Comparison of ENCODE assay signal across 10 cellular contexts in the genomic region with DNA sequence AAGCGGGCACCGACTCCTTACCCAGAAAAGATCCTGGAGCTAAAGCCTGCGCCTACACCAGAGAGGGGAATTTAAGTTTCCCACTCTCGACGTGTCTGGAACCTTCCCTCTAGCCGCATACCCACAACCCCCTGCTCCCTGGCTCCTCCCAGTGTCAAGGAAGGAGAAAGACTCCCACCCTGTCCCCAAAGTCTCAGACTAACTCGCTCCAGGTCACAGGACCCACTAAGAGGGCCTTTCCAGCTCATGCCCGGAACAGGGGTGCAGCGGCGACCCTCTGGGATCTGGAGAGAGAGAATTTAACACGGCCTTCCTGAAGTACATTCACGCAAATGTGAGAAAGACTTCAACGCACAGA. TPM values are rescaled to one million over a fixed set of nuclear protein-coding genes. Genes with fewer than 3 reads are reported as not detected.
DNase-seq lines count a peak whose midpoint lies in the region; ATAC-seq and TF ChIP-seq lines count a peak whose summit lies in the region.
"Had no signal": no experiment of that assay in that cellular context is flagged by ENCODE, and none has a peak within 500 bp of the region (broad histone marks: within the 10 kb centered on the region; RNA-seq: fewer than 3 reads in every experiment).

No MANE protein-coding gene starts in this region.

- POLR2A ChIA-PET in activated CD8-positive, alpha-beta T cell treated with anti-CD3 and anti-CD28 coated beads for 36 hours (lab: Charles Lee) = no interaction called here

- H3K36me3 ChIP-seq in GM23248 (ENCODE audit: low read depth) (no peaks in the 10 kb centered on the region), iPS-18a (ENCODE audit: control insufficient read depth, low read depth, low read length) (no peaks in the 10 kb centered on the region), smooth muscle cell (ENCODE audit: low read depth) (no peaks in the 10 kb centered on the region)

- DNase-seq in GM23248 (no peak), smooth muscle cell (lab: John Stamatoyannopoulos, UW; ENCODE audit: unreplicated experiment) (no peak), NCI-H1417 treated with DMSO at 0.1 percent for 48 hours (lab: John Stamatoyannopoulos, UW) (no peak), NCI-H510A treated with DMSO at 0.1 percent for 48 hours (lab: John Stamatoyannopoulos, UW) (no peak), DMS53 treated with DMSO at 0.1 percent for 48 hours (lab: John Stamatoyannopoulos, UW; ENCODE audit: unreplicated experiment) (no peak)
- DNase-seq in activated CD8-positive, alpha-beta T cell treated with anti-CD3 and anti-CD28 coated beads for 36 hours = peak; percentile 25

- H3K27ac Mint-ChIP-seq in activated CD8-positive, alpha-beta T cell treated with anti-CD3 and anti-CD28 coated beads for 36 hours = no peak overlapping the region

- H3K9me3 Mint-ChIP-seq in activated CD8-positive, alpha-beta T cell treated with anti-CD3 and anti-CD28 coated beads for 36 hours = no peaks in the 10 kb centered on the region

- H3K4me1 ChIP-seq in GM23248 (ENCODE audit: insufficient read depth) (no peaks in the 10 kb centered on the region), iPS-18a (ENCODE audit: control insufficient read depth, low read depth, low read length) (peaks cover 43% of the 10 kb centered on the region), smooth muscle cell (ENCODE audit: low read depth) (peaks cover 48% of the 10 kb centered on the region)

- ATAC-seq in activated CD8-positive, alpha-beta T cell treated with anti-CD3 and anti-CD28 coated beads for 36 hours = peak; percentile 24
- no peak for ATAC-seq in HG02610 (IDR thresholded peaks at IDR 0.05; ENCODE audit: unreplicated experiment)

- peaks cover 1% of the 10 kb centered on the region for H3K36me3 Mint-ChIP-seq in activated CD8-positive, alpha-beta T cell treated with anti-CD3 and anti-CD28 coated beads for 36 hours (ENCODE audit: low read depth)

- no peaks in the 10 kb centered on the region for H3K9me2 ChIP-seq in GM23248 (ENCODE audit: insufficient read depth)

- in situ Hi-C loops in GM23248 (cut with MboI) = no loop called here

- 3 to 6% methylated on average over 13 of the region's 13 CpGs for WGBS in GM23248 (ENCODE audit: low coverage in 1 of 2, low lambda C conversion rate in 2 of 2, missing lambda C conversion rate in 2 of 2), 2 experiments
- 3% methylated on average over 13 of the region's 13 CpGs for WGBS in smooth muscle cell (ENCODE audit: low lambda C conversion rate)

- no peak for TF ChIP-seq CTCF in activated CD8-positive, alpha-beta T cell treated with anti-CD3 and anti-CD28 coated beads for 36 hours (IDR thresholded peaks at IDR 0.05)
- TF ChIP-seq CTCF in smooth muscle cell (IDR thresholded peaks at IDR 0.05; ENCODE audit: borderline replicate concordance, insufficient read depth, poor library complexity, severe bottlenecking) = no peak

- H3K27me3 Mint-ChIP-seq in activated CD8-positive, alpha-beta T cell treated with anti-CD3 and anti-CD28 coated beads for 36 hours = peaks cover 70% of the 10 kb centered on the region

- H3K27ac ChIP-seq in GM23248 = no peak overlapping the region
- H3K27ac ChIP-seq in iPS-18a (ENCODE audit: low read length) = no peak overlapping the region
- H3K27ac ChIP-seq in smooth muscle cell (ENCODE audit: low read depth) = no peak overlapping the region

- CTCF ChIA-PET in activated CD8-positive, alpha-beta T cell treated with anti-CD3 and anti-CD28 coated beads for 36 hours (lab: Charles Lee) = interaction anchor here (0.9 to 1.4 kb wide), 4 partner anchors 8 to 54 kb away, joined by 3 to 6 read pairs (median 3); a partner anchor contains a TSS

- H3K79me2 ChIP-seq in GM23248 (ENCODE audit: insufficient read depth) (no peaks in the 10 kb centered on the region), smooth muscle cell (ENCODE audit: low read depth) (no peaks in the 10 kb centered on the region)

- H3K9ac ChIP-seq in GM23248 = no peak overlapping the region
- H3K9ac ChIP-seq in iPS-18a (ENCODE audit: low read length) = peak overlapping the region; percentile 44
- no peak overlapping the region for H3K9ac ChIP-seq in smooth muscle cell (ENCODE audit: low read depth)

- H2AFZ ChIP-seq in GM23248 = no peak overlapping the region
- H2AFZ ChIP-seq in smooth muscle cell (ENCODE audit: low read depth) = no peak overlapping the region

- H3K4me3 Mint-ChIP-seq in activated CD8-positive, alpha-beta T cell treated with anti-CD3 and anti-CD28 coated beads for 36 hours = peak overlapping the region; percentile 80

- no peaks in the 10 kb centered on the region for H3K9me3 ChIP-seq in GM23248 (ENCODE audit: low read depth)
- H3K9me3 ChIP-seq in iPS-18a (ENCODE audit: control insufficient read depth, low read depth, low read length) = no peaks in the 10 kb centered on the region
- H3K9me3 ChIP-seq in smooth muscle cell (replicated peaks; ENCODE audit: low read depth) = no peaks in the 10 kb centered on the region

- no peak overlapping the region; the same call in 1 of the 2 replicates for H3K4me3 ChIP-seq in GM23248
- H3K4me3 ChIP-seq in iPS-18a (ENCODE audit: low read length) = peak overlapping the region; percentile 69
- H3K4me3 ChIP-seq in smooth muscle cell = peak overlapping the region; percentile 44

- H3K27me3 ChIP-seq in GM23248 (replicated peaks; ENCODE audit: insufficient read depth) (peaks cover 99% of the 10 kb centered on the region), iPS-18a (ENCODE audit: control insufficient read depth, insufficient read depth, low read length) (peaks cover 100% of the 10 kb centered on the region), smooth muscle cell (ENCODE audit: low read depth) (peaks cover 100% of the 10 kb centered on the region)

- H4K20me1 ChIP-seq in GM23248 (ENCODE audit: insufficient read depth) = no peaks in the 10 kb centered on the region
- no peaks in the 10 kb centered on the region for H4K20me1 ChIP-seq in smooth muscle cell (ENCODE audit: low read depth)

- H3K4me1 Mint-ChIP-seq in activated CD8-positive, alpha-beta T cell treated with anti-CD3 and anti-CD28 coated beads for 36 hours (ENCODE audit: low read depth) = peaks cover 32% of the 10 kb centered on the region

- H3F3A ChIP-seq in GM23248 (ENCODE audit: insufficient read depth) = no peaks in the 10 kb centered on the region
- no peaks in the 10 kb centered on the region for H3F3A ChIP-seq in smooth muscle cell (ENCODE audit: low read depth)

- intact Hi-C loops in activated CD8-positive, alpha-beta T cell treated with anti-CD3 and anti-CD28 coated beads for 36 hours (cut with micrococcal nuclease) = loop anchor here (10.0 kb wide), 2 partner anchors 413 to 1473 kb away; a partner anchor contains a TSS

- H3K4me2 ChIP-seq in GM23248 (ENCODE audit: unreplicated experiment) = peak overlapping the region; percentile 68
- H3K4me2 ChIP-seq in smooth muscle cell = peak overlapping the region; percentile 86

RNA-seq across cellular contexts. Expression of a gene that starts 3.9 kb away (rescaled TPM):
- not detected in 2 replicates for total RNA-seq in GM23248 (2014; rRNA removed; shearing (Covaris generic))
- polyA plus RNA-seq in GM23248 (2016; fragmentation: Nextera tagmentation; extraction: Ambion mirVana) (not detected in 2 replicates), smooth muscle cell (not detected in 2 replicates)
- total RNA-seq in activated CD8-positive, alpha-beta T cell treated with anti-CD3 and anti-CD28 coated beads for 36 hours = not detected
- total RNA-seq in smooth muscle cell = not detected in 2 replicates
- total RNA-seq: activated CD8-positive, alpha-beta memory T cell treated with anti-CD3 and anti-CD28 coated beads for 36 hours; liver had no signal
- polyA plus RNA-seq: liver had no signal

RNA-seq across cellular contexts. Expression of a gene that starts 23.7 kb away (rescaled TPM):
- 24.5 and 35.9 TPM in 2 replicates for total RNA-seq in GM23248 (2014; rRNA removed; shearing (Covaris generic))
- 15.2 and 15.4 TPM in 2 replicates for polyA plus RNA-seq in GM23248 (2016; fragmentation: Nextera tagmentation; extraction: Ambion mirVana)
- total RNA-seq in activated CD8-positive, alpha-beta T cell treated with anti-CD3 and anti-CD28 coated beads for 36 hours = 10 to 100 TPM; 13.1 to 13.2 TPM
- total RNA-seq in smooth muscle cell = 20.5 and 20.9 TPM in 2 replicates
- 16.9 and 19.2 TPM in 2 replicates for polyA plus RNA-seq in smooth muscle cell
